1 cellular context compared by ENCODE assay signal in genomic region chrX:71954458-71954857, GRCh38.
TF ChIP-seq lines count a peak whose summit lies in the region.

No MANE protein-coding gene starts in this region.

TF ChIP-seq in WTC11, 78 proteins besides CTCF, POLR2A, EP300 and RAD21 (continued from another document):
- no peak for TF ChIP-seq STAT6 (CRISPR knock-in tag; conservative IDR thresholded peaks at IDR 0.05; ENCODE audit: low read depth)
